8 cellular contexts compared by ENCODE assay signal in the genomic region with DNA sequence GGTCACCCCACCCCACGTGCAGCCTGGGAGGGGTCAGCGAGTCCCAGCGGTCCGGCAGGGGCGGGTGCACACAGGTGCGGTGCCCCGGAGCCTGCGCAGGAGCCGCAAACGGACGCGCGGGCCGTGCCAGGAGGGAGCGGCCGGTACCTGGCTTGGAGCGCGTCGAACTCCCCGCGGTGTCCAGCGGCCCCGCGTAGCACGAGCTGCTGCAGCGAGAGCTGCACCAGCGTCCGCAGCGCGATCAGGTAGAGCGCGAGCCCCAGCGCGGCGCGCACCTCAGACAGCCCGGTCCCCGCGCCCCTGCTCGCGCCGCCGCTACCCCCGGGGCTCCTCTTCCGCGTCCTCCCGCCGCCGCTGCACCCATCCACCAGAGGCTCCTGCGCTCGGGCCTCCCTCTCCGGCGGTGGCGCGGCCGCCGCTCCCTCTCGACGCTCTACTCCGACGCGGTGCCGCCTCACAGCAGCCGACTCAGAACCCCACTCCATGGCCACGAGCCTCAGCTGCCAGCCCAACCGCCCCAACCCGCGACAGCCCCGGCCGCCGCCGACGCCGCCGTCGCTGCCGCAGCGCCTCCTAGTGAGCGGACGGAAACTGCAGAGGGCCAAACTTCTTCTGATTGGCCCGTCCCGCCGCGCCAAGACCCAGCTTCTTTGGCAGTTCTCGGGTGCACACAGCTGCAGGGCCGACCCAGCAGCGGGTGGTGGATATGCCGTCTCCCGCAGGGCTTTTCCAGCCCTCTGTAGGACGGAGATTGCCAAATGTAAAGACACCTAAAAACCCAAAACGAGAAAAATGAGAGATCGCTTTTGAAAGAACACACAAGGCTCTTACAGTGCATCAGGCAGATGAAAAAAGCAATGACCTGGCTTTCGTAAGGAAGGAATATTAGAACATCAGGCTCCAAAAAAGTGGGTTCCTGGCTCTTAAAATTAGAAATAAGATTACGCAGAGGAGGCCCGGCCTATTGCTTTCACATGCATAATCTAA. TPM values are rescaled to one million over a fixed set of nuclear protein-coding genes. Genes with fewer than 3 reads are reported as not detected.
DNase-seq lines count a peak whose midpoint lies in the region; ATAC-seq and TF ChIP-seq lines count a peak whose summit lies in the region.

A gene with protein sequence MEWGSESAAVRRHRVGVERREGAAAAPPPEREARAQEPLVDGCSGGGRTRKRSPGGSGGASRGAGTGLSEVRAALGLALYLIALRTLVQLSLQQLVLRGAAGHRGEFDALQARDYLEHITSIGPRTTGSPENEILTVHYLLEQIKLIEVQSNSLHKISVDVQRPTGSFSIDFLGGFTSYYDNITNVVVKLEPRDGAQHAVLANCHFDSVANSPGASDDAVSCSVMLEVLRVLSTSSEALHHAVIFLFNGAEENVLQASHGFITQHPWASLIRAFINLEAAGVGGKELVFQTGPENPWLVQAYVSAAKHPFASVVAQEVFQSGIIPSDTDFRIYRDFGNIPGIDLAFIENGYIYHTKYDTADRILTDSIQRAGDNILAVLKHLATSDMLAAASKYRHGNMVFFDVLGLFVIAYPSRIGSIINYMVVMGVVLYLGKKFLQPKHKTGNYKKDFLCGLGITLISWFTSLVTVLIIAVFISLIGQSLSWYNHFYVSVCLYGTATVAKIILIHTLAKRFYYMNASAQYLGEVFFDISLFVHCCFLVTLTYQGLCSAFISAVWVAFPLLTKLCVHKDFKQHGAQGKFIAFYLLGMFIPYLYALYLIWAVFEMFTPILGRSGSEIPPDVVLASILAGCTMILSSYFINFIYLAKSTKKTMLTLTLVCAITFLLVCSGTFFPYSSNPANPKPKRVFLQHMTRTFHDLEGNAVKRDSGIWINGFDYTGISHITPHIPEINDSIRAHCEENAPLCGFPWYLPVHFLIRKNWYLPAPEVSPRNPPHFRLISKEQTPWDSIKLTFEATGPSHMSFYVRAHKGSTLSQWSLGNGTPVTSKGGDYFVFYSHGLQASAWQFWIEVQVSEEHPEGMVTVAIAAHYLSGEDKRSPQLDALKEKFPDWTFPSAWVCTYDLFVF (minus strand): TSS at position 575 of the 987 bp plus-strand sequence. CDS start 90 bp downstream, at position 485.

- TF ChIP-seq POLR2A in vagina (IDR thresholded peaks at IDR 0.05) = peak in 1 of 2 donors; percentile 34

- peaks cover 40% of the 10 kb centered on the region for H3K4me1 Mint-ChIP-seq in T-helper 17 cell

- peak; percentile 86 for DNase-seq in NCI-H146 treated with DMSO at 0.1 percent for 48 hours (lab: John Stamatoyannopoulos, UW; ENCODE audit: unreplicated experiment)
- DNase-seq in T-helper 17 cell = peak; percentile 81 to 95 (median 84)
- DNase-seq in right cardiac atrium = peak; percentile 90 to 96 (median 96)
- peak in 1 of 2 donors; percentile 90 for DNase-seq in vagina (ENCODE audit: extremely low spot score in 2 of 2)

- peak within 1 kb of the TSS; percentile 96 for H3K4me3 Mint-ChIP-seq in T-helper 17 cell

- H3K9ac ChIP-seq in rectal smooth muscle tissue (ENCODE audit: low read length) = peak within 1 kb of the TSS; percentile 74

- no peaks in the 10 kb centered on the region for H3K36me3 ChIP-seq in rectal smooth muscle tissue (ENCODE audit: control insufficient read depth, insufficient read depth, low read length)
- H3K36me3 ChIP-seq in vagina = no peaks in the 10 kb centered on the region

- H3K4me1 ChIP-seq in right cardiac atrium (ENCODE audit: control insufficient read depth, insufficient read depth, low read length) (no peaks in the 10 kb centered on the region), rectal smooth muscle tissue (ENCODE audit: control insufficient read depth, insufficient read depth, low read length) (peaks cover 11% of the 10 kb centered on the region), vagina (peaks cover 28% of the 10 kb centered on the region)

- peaks cover 2% of the 10 kb centered on the region for H3K36me3 Mint-ChIP-seq in T-helper 17 cell (ENCODE audit: low read depth)

- H3K9me3 ChIP-seq in T-helper 17 cell (ENCODE audit: control insufficient read depth, low read length, poor library complexity, severe bottlenecking) = no peaks in the 10 kb centered on the region
- H3K9me3 ChIP-seq in right cardiac atrium (ENCODE audit: control insufficient read depth, low read length) = no peaks in the 10 kb centered on the region
- no peaks in the 10 kb centered on the region for H3K9me3 ChIP-seq in vagina

- peak within 1 kb of the TSS; percentile 86 for H3K27ac Mint-ChIP-seq in T-helper 17 cell

- WGBS in right cardiac atrium = under 1% methylated on average over 94 of the region's 95 CpGs

- TF ChIP-seq CTCF in vagina (IDR thresholded peaks at IDR 0.05) = peak; percentile 63 to 84 (median 75)

- H3K27me3 ChIP-seq in right cardiac atrium (ENCODE audit: control insufficient read depth, insufficient read depth) (no peaks in the 10 kb centered on the region), rectal smooth muscle tissue (ENCODE audit: control insufficient read depth, insufficient read depth, low read length) (no peaks in the 10 kb centered on the region), vagina (no peaks in the 10 kb centered on the region)

- peak within 1 kb of the TSS; percentile 56 for H3K4me3 ChIP-seq in right cardiac atrium (ENCODE audit: low read length)
- H3K4me3 ChIP-seq in rectal smooth muscle tissue (ENCODE audit: low read length) = peak within 1 kb of the TSS; percentile 96
- peak within 1 kb of the TSS; percentile 65 to 93 for H3K4me3 ChIP-seq in vagina

- H3K27ac ChIP-seq in angular gyrus (ENCODE audit: low read depth, low read length) (peak within 1 kb of the TSS; percentile 85), right cardiac atrium (ENCODE audit: low read length) (peak within 1 kb of the TSS; percentile 31), rectal smooth muscle tissue (ENCODE audit: low read depth, low read length) (peak within 1 kb of the TSS; percentile 61), vagina (peak within 1 kb of the TSS; percentile 73)

- no peaks in the 10 kb centered on the region for H3K27me3 Mint-ChIP-seq in T-helper 17 cell

- peak; percentile 67 for ATAC-seq in GM18499 (IDR thresholded peaks at IDR 0.05; ENCODE audit: insufficient read depth, unreplicated experiment)
- ATAC-seq in HG02885 (IDR thresholded peaks at IDR 0.05; ENCODE audit: poor library complexity, unreplicated experiment) = peak; percentile 86
- ATAC-seq in T-helper 17 cell = peak; percentile 93
- ATAC-seq in right cardiac atrium = peak; percentile 96 to 97

- intact Hi-C loops in right cardiac atrium (cut with DNase I) = no loop called here
- intact Hi-C loops in vagina (cut with DNase I) = no loop called here

RNA-seq across cellular contexts. Expression of the gene that starts here (rescaled TPM):
- total RNA-seq in T-helper 17 cell (10 to 100 TPM; 10.5 to 11.3 TPM), right cardiac atrium (10 to 100 TPM; 13.3 to 26.8 (median 21.9) TPM), vagina (15.5 TPM)
- polyA plus RNA-seq in right cardiac atrium = 8.6 TPM

Comparison
In these comparisons a context has a peak if more than half of its experiments do, and no peak if none do; other contexts are left out.
1. H3K27ac ChIP-seq: peak in every context shown above with its lines; median percentile 85 in angular gyrus; 73 in vagina; 61 in rectal smooth muscle tissue; 31 in right cardiac atrium.